ENCODE assay signal across 1 cellular context in genomic region chr3:56753206-56753605, GRCh38.
TF ChIP-seq lines count a peak whose summit lies in the region.

No MANE protein-coding gene starts in this region.

TF ChIP-seq in HepG2, 621 proteins besides CTCF, POLR2A, EP300 and RAD21:
- TF ChIP-seq HBP1 (CRISPR knock-in tag; IDR thresholded peaks at IDR 0.05; ENCODE audit: low read depth): no peak
- no peak for TF ChIP-seq ELK4 (CRISPR knock-in tag; IDR thresholded peaks at IDR 0.05; ENCODE audit: borderline replicate concordance)
- TF ChIP-seq TBX3 (IDR thresholded peaks at IDR 0.05; ENCODE audit: borderline replicate concordance): no peak
- TF ChIP-seq TGIF2 (CRISPR knock-in tag; IDR thresholded peaks at IDR 0.05): no peak
- TF ChIP-seq ZBTB14 (CRISPR knock-in tag; IDR thresholded peaks at IDR 0.05): no peak
- TF ChIP-seq BHLHE40 (IDR thresholded peaks at IDR 0.05; ENCODE audit: low read length): no peak
- no peak for TF ChIP-seq ZNF772 (CRISPR knock-in tag; IDR thresholded peaks at IDR 0.05)
- TF ChIP-seq ZNF138 (CRISPR knock-in tag; IDR thresholded peaks at IDR 0.05; ENCODE audit: low read depth): no peak
- no peak for TF ChIP-seq TOE1 (CRISPR knock-in tag; IDR thresholded peaks at IDR 0.05)
- TF ChIP-seq HOXA3 (CRISPR knock-in tag; IDR thresholded peaks at IDR 0.05): no peak
- TF ChIP-seq ESRRA (CRISPR knock-in tag; IDR thresholded peaks at IDR 0.05; ENCODE audit: low read depth): no peak
- no peak for TF ChIP-seq POGZ (CRISPR knock-in tag; IDR thresholded peaks at IDR 0.05)
- TF ChIP-seq JUNB (CRISPR knock-in tag; IDR thresholded peaks at IDR 0.05; ENCODE audit: borderline replicate concordance): no peak
- TF ChIP-seq IRF1 (CRISPR knock-in tag; IDR thresholded peaks at IDR 0.05; ENCODE audit: low read depth): no peak
- TF ChIP-seq, protein P1, sequence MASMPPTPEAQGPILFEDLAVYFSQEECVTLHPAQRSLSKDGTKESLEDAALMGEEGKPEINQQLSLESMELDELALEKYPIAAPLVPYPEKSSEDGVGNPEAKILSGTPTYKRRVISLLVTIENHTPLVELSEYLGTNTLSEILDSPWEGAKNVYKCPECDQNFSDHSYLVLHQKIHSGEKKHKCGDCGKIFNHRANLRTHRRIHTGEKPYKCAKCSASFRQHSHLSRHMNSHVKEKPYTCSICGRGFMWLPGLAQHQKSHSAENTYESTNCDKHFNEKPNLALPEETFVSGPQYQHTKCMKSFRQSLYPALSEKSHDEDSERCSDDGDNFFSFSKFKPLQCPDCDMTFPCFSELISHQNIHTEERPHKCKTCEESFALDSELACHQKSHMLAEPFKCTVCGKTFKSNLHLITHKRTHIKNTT (CRISPR knock-in tag; IDR thresholded peaks at IDR 0.05): no peak
- no peak for TF ChIP-seq NR1H2 (CRISPR knock-in tag; IDR thresholded peaks at IDR 0.05; ENCODE audit: borderline replicate concordance, low read depth)
- TF ChIP-seq, protein P2, sequence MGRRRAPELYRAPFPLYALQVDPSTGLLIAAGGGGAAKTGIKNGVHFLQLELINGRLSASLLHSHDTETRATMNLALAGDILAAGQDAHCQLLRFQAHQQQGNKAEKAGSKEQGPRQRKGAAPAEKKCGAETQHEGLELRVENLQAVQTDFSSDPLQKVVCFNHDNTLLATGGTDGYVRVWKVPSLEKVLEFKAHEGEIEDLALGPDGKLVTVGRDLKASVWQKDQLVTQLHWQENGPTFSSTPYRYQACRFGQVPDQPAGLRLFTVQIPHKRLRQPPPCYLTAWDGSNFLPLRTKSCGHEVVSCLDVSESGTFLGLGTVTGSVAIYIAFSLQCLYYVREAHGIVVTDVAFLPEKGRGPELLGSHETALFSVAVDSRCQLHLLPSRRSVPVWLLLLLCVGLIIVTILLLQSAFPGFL (CRISPR knock-in tag; IDR thresholded peaks at IDR 0.05): no peak
- TF ChIP-seq ZNF550 (CRISPR knock-in tag; IDR thresholded peaks at IDR 0.05; ENCODE audit: borderline replicate concordance): no peak
- TF ChIP-seq ZNF281 (CRISPR knock-in tag; IDR thresholded peaks at IDR 0.05; ENCODE audit: borderline replicate concordance): no peak
